Comparison of ENCODE assay signal across 8 cellular contexts in genomic region chr19:1853295-1854031, GRCh38. TPM values are rescaled to one million over a fixed set of nuclear protein-coding genes. Genes with fewer than 3 reads are reported as not detected.
DNase-seq lines count a peak whose midpoint lies in the region; ATAC-seq, FAIRE-seq and TF ChIP-seq lines count a peak whose summit lies in the region.

No MANE protein-coding gene starts in this region.

- no peaks in the 10 kb centered on the region for H3K9me3 ChIP-seq in lung (ENCODE audit: control insufficient read depth in 2 of 2, insufficient read depth in 1 of 2, low read length in 1 of 2)

- in situ Hi-C loops in GM13976 (cut with MboI; ENCODE audit: low sequenced_read_pairs, unreplicated experiment) = no loop called here

- intact Hi-C loops in activated CD4-positive, alpha-beta T cell treated with anti-CD3 and anti-CD28 coated beads, Interleukin-2, amount 10 ng/mL, durations not matched to agents 24 days and 14 days (cut with micrococcal nuclease) = loop anchor here (2.0 kb wide), 1 partner anchor 51 kb away; the partner anchor contains the start of genes ADAT3 and SCAMP4

- no peaks in the 10 kb centered on the region for H3K27me3 Mint-ChIP-seq in activated CD4-positive, alpha-beta T cell treated with anti-CD3 and anti-CD28 coated beads, Interleukin-2, amount 10 ng/mL, durations not matched to agents 24 days and 14 days

- H3K27ac ChIP-seq in lung (ENCODE audit: low read depth in 1 of 2, low read length in 1 of 2) = no peak overlapping the region

- no peaks in the 10 kb centered on the region for H3K9me3 Mint-ChIP-seq in activated CD4-positive, alpha-beta T cell treated with anti-CD3 and anti-CD28 coated beads, Interleukin-2, amount 10 ng/mL, durations not matched to agents 24 days and 14 days

- 33 to 34% methylated on average over 26 to 27 of the region's 27 CpGs for WGBS in lung, 2 donors

- H3K4me3 Mint-ChIP-seq in activated CD4-positive, alpha-beta T cell treated with anti-CD3 and anti-CD28 coated beads, Interleukin-2, amount 10 ng/mL, durations not matched to agents 24 days and 14 days = peak overlapping the region; percentile 77

- peaks cover 10% of the 10 kb centered on the region for H3K36me3 Mint-ChIP-seq in activated CD4-positive, alpha-beta T cell treated with anti-CD3 and anti-CD28 coated beads, Interleukin-2, amount 10 ng/mL, durations not matched to agents 24 days and 14 days (ENCODE audit: low read depth)

- ATAC-seq in lung (ENCODE audit: insufficient read depth, low FRiP score) = peak; percentile 34
- no peak for ATAC-seq in GM18909 (IDR thresholded peaks at IDR 0.05; ENCODE audit: poor library complexity, unreplicated experiment)

- no peak overlapping the region for H3K4me3 ChIP-seq in lung

- TF ChIP-seq CTCF in GM13976 (IDR thresholded peaks at IDR 0.05; ENCODE audit: borderline replicate concordance, control extremely low read depth, extremely low read depth, insufficient read depth, missing control alignments) (peak; percentile 99), lung (IDR thresholded peaks at IDR 0.05; ENCODE audit: control extremely low read depth, extremely low read depth) (peak; percentile 73)

- peaks cover 0 to 6% of the 10 kb centered on the region in 2 donors for H3K36me3 ChIP-seq in lung (ENCODE audit: control insufficient read depth in 2 of 2, insufficient read depth in 2 of 2, low read length in 2 of 2)

- peak; percentile 53 for FAIRE-seq in A204.1 (lab: Jason Lieb, UNC)

- H3K27me3 ChIP-seq in lung (ENCODE audit: control insufficient read depth, insufficient read depth) = no peaks in the 10 kb centered on the region

- peak; percentile 91 for DNase-seq in GM13976 (ENCODE audit: low spot score)
- DNase-seq in NCI-H510A (lab: John Stamatoyannopoulos, UW) = peak; percentile 20
- DNase-seq in activated CD4-positive, alpha-beta T cell treated with anti-CD3 and anti-CD28 coated beads, Interleukin-2, amount 10 ng/mL, durations not matched to agents 24 days and 14 days = peak; percentile 96
- DNase-seq in dedifferentiated amniotic fluid mesenchymal stem cell (ENCODE audit: extremely low spot score) = peak; percentile 62
- DNase-seq in lung (ENCODE audit: low spot score) = peak; percentile 81
- DNase-seq in stimulated activated CD8-positive, alpha-beta memory T cell treated with anti-CD3 and anti-CD28 coated beads, Interleukin-2, amount 100 ng/mL, for 1 hour (ENCODE audit: low read depth in 2 of 2) = peak; percentile 47 to 64

- H3K4me1 Mint-ChIP-seq in activated CD4-positive, alpha-beta T cell treated with anti-CD3 and anti-CD28 coated beads, Interleukin-2, amount 10 ng/mL, durations not matched to agents 24 days and 14 days = peaks cover 36% of the 10 kb centered on the region

- H3K4me1 ChIP-seq in lung (ENCODE audit: control insufficient read depth in 2 of 2, insufficient read depth in 2 of 2, low read length in 2 of 2) = peaks cover 0 to 40% of the 10 kb centered on the region in 2 donors

- H3K27ac Mint-ChIP-seq in activated CD4-positive, alpha-beta T cell treated with anti-CD3 and anti-CD28 coated beads, Interleukin-2, amount 10 ng/mL, durations not matched to agents 24 days and 14 days = peak overlapping the region; percentile 90

RNA-seq across cellular contexts. Expression of gene REXO1, which starts 5.2 kb away (rescaled TPM):
- total RNA-seq in activated CD4-positive, alpha-beta T cell treated with anti-CD3 and anti-CD28 coated beads, Interleukin-2, amount 10 ng/mL, durations not matched to agents 24 days and 14 days = 56.3 and 61.4 TPM in 2 replicates
- 10 to 100 TPM; 15.6 to 40.3 TPM for total RNA-seq in lung
- 10 to 100 TPM; 22.3 to 32.0 TPM for polyA plus RNA-seq in lung

RNA-seq across cellular contexts. Expression of gene KLF16, which starts 9.9 kb away (rescaled TPM):
- total RNA-seq in activated CD4-positive, alpha-beta T cell treated with anti-CD3 and anti-CD28 coated beads, Interleukin-2, amount 10 ng/mL, durations not matched to agents 24 days and 14 days = 37.0 and 38.1 TPM in 2 replicates
- 10 to 100 TPM in 1 of 2 donors, 1 to 10 TPM in 1; 3.3 to 25.6 TPM for total RNA-seq in lung
- 10 to 100 TPM; 13.8 to 17.8 TPM for polyA plus RNA-seq in lung

RNA-seq across cellular contexts. Expression of gene ABHD17A, which starts 31.8 kb away (rescaled TPM):
- 104 and 107 TPM in 2 replicates for total RNA-seq in activated CD4-positive, alpha-beta T cell treated with anti-CD3 and anti-CD28 coated beads, Interleukin-2, amount 10 ng/mL, durations not matched to agents 24 days and 14 days
- 10 to 100 TPM; 68.8 to 84.9 TPM for total RNA-seq in lung
- 100 to 1,000 TPM in 1 of 2 donors, 10 to 100 TPM in 1; 97.0 to 110 TPM for polyA plus RNA-seq in lung

RNA-seq across cellular contexts. Expression of gene ATP8B3, which starts 41.4 kb away (rescaled TPM):
- total RNA-seq in activated CD4-positive, alpha-beta T cell treated with anti-CD3 and anti-CD28 coated beads, Interleukin-2, amount 10 ng/mL, durations not matched to agents 24 days and 14 days = 3.6 and 4.2 TPM in 2 replicates
- total RNA-seq in lung = 1 to 10 TPM; 2.2 to 2.4 TPM
- polyA plus RNA-seq in lung = 1 to 10 TPM in 1 of 2 donors, under 1 TPM in 1; 0.69 to 1.3 TPM

RNA-seq across cellular contexts. Expression of gene ADAT3, which starts 51.7 kb away (rescaled TPM):
- 8.8 and 10.6 TPM in 2 replicates for total RNA-seq in activated CD4-positive, alpha-beta T cell treated with anti-CD3 and anti-CD28 coated beads, Interleukin-2, amount 10 ng/mL, durations not matched to agents 24 days and 14 days
- total RNA-seq in lung = 10 to 100 TPM in 1 of 2 donors, 1 to 10 TPM in 1; 4.0 to 11.9 TPM
- polyA plus RNA-seq in lung = 1 to 10 TPM; 6.4 to 7.2 TPM

Comparison
In these comparisons a context has a peak if more than half of its experiments do, and no peak if none do; other contexts are left out.
1. DNase-seq: peak in every context shown above with its lines; median percentile 96 in activated CD4-positive, alpha-beta T cell treated with anti-CD3 and anti-CD28 coated beads, Interleukin-2, amount 10 ng/mL, durations not matched to agents 24 days and 14 days; 91 in GM13976; 81 in lung; 62 in dedifferentiated amniotic fluid mesenchymal stem cell; 56 in stimulated activated CD8-positive, alpha-beta memory T cell treated with anti-CD3 and anti-CD28 coated beads, Interleukin-2, amount 100 ng/mL, for 1 hour; 20 in NCI-H510A.